ENCODE assay signal across 17 cellular contexts in the genomic region with DNA sequence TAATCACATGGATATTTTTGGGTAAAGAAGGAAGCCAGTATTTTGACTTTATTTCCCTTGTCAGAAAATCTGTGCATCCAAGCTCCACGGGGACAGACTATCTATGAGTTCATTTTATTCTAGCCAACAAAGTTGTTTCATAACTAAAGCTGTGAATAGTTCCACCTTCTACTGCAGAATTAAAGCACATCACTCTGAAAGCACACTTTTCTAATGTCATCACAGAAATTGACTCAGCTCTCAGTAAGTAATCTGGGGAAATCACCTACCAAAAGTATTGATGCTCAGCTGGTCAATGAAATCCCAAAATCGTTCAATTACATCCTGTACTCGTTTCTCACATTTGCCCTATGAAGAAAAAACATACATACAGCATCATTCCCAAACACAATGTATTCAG.
"Had no signal": no experiment of that assay in that cellular context is flagged by ENCODE, and none has a peak within 500 bp of the region (broad histone marks: within the 10 kb centered on the region; RNA-seq: fewer than 3 reads in every experiment).

No MANE protein-coding gene starts in this region.

- ATAC-seq: left cardiac atrium had no signal

- DNase-seq: activated CD4-positive, alpha-beta T cell treated with anti-CD3 and anti-CD28 coated beads for 4 hours; esophagus squamous epithelium; foreskin fibroblast; head of caudate nucleus; left cardiac atrium; lower lobe of right lung; midbrain; posterior cingulate gyrus; small intestine; SW 1271; T1000; testis; upper lobe of right lung had no signal

- H3K27ac ChIP-seq: esophagus squamous epithelium, lower lobe of right lung, neutrophil, SJSA1, testis, upper lobe of right lung had no signal

- H3K4me3 ChIP-seq: cardiac muscle cell, esophagus squamous epithelium, lower lobe of right lung, SJSA1, testis, upper lobe of right lung had no signal

- FAIRE-seq: colon, small intestine had no signal

- H3K9me3 ChIP-seq: esophagus squamous epithelium, lower lobe of right lung, neutrophil, SJSA1, testis, upper lobe of right lung had no signal

- H3K4me1 ChIP-seq: esophagus squamous epithelium, lower lobe of right lung, upper lobe of right lung had no signal

- H3K27me3 ChIP-seq: cardiac muscle cell, esophagus squamous epithelium, neutrophil, SJSA1, testis, upper lobe of right lung had no signal
